In the genomic region with DNA sequence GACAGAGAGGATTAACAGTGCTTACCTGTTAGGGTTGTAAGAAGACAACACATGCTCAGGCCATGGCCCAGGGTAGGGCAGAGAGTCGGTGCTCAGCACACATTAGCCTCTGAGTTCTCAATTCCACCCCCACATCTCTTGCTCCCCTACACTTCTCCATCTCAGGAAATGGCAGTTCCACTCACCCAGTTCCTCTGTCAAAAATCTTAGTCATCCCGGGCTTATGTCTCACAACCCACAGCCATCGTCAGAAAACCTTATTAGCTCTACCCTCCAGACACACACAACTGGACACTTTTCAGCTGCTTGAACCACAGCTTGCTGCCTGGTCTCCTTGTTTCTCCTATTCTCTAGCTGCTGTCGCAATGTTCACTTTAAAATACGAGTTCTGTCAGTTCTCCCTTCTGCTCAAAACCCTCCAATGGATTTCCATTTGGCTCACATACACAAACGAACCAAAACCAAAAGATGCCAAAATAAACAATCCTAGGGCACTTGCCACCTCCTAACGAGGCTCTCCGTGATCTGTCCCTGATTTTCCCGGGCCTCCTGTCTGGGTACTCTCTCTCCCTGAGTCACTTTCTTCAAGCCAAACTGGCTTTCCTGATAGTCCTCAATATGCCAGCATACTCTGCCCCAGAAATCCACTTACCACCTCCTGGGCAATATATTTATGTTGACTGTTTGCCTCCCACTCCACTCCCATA, we compare ENCODE assay signal across 8 cellular contexts.
DNase-seq lines count a peak whose midpoint lies in the region; ATAC-seq and TF ChIP-seq lines count a peak whose summit lies in the region.

No MANE protein-coding gene starts in this region.

- no peaks in the 10 kb centered on the region for H3K9me3 ChIP-seq in stomach

- H3K36me3 ChIP-seq in stomach, result peaks cover 0 to 44% (median 31%) of the 10 kb centered on the region in 4 donors

- no peak for TF ChIP-seq EP300 in stomach (IDR thresholded peaks at IDR 0.05)

- WGBS in stomach, 5 donors, result 65 to 74% (median 70%) methylated on average over 9 of the region's 9 CpGs

- no peak for TF ChIP-seq POLR2A in stomach (IDR thresholded peaks at IDR 0.05)

- peaks cover 0 to 18% (median 7%) of the 10 kb centered on the region in 4 donors for H3K4me1 ChIP-seq in stomach

- DNase-seq in H4 (ENCODE audit: low spot score) (peak; percentile 28), MV-4-11 (lab: John Stamatoyannopoulos, UW) (peak; percentile 92), stomach (no peak), NCI-H1436 (lab: John Stamatoyannopoulos, UW) (no peak), GOT3 (lab: John Stamatoyannopoulos, UW) (no peak), omental fat pad (ENCODE audit: low spot score) (no peak)

- no peak overlapping the region for H3K27ac ChIP-seq in stomach

- H3K27me3 ChIP-seq in stomach, result no peaks in the 10 kb centered on the region

- TF ChIP-seq CTCF in stomach (IDR thresholded peaks at IDR 0.05) (no peak), omental fat pad (IDR thresholded peaks at IDR 0.05) (no peak)

- intact Hi-C loops in stomach (cut with DNase I; ENCODE audit: low total_unique reads), result no loop called here

- ATAC-seq in GM18511 (IDR thresholded peaks at IDR 0.05; ENCODE audit: unreplicated experiment) (peak; percentile 56), esophagus mucosa (peak; percentile 51), omental fat pad (ENCODE audit: low FRiP score) (no peak)

- H3K4me3 ChIP-seq in stomach, result no peak overlapping the region

Comparison
In these comparisons a context has a peak if more than half of its experiments do, and no peak if none do; other contexts are left out.
1. DNase-seq: peak in H4 (single experiment) and MV-4-11 (single experiment); none in stomach (single experiment), NCI-H1436 (single experiment), GOT3 (single experiment) and omental fat pad (single experiment).